15 cellular contexts compared by ENCODE assay signal in genomic region chr20:25453035-25453810, GRCh38. TPM values are rescaled to one million over a fixed set of nuclear protein-coding genes. Genes with fewer than 3 reads are reported as not detected.
DNase-seq lines count a peak whose midpoint lies in the region; ATAC-seq, FAIRE-seq and TF ChIP-seq lines count a peak whose summit lies in the region.
"Had no signal": no experiment of that assay in that cellular context is flagged by ENCODE, and none has a peak within 500 bp of the region (broad histone marks: within the 10 kb centered on the region; RNA-seq: fewer than 3 reads in every experiment).

No MANE protein-coding gene starts in this region.

- FAIRE-seq in astrocyte (lab: Jason Lieb, UNC): no peak
- FAIRE-seq: TTC549 had no signal

- H4K20me1 ChIP-seq in astrocyte (ENCODE audit: insufficient read depth, low read length): no peaks in the 10 kb centered on the region

- H3K9ac ChIP-seq in astrocyte (ENCODE audit: low read length): no peak overlapping the region

- no peaks in the 10 kb centered on the region for H3K4me1 ChIP-seq in astrocyte (ENCODE audit: insufficient read depth, low read length)

- no peaks in the 10 kb centered on the region for H3K9me3 ChIP-seq in astrocyte (ENCODE audit: insufficient read depth, low read depth, low read length)
- H3K9me3 ChIP-seq in T-helper 17 cell (ENCODE audit: control insufficient read depth, low read length, poor library complexity, severe bottlenecking): no peaks in the 10 kb centered on the region

- no peak overlapping the region for H3K27ac Mint-ChIP-seq in astrocyte (ENCODE audit: unreplicated experiment)
- no peak overlapping the region for H3K27ac Mint-ChIP-seq in stimulated activated naive B cell treated with anti-CD40 and anti-IgM and Interleukin-4, amounts not matched to agents 10 μg/mL and 1 μg/mL and 100 μg/mL, for 72 hours
- no peak overlapping the region for H3K27ac Mint-ChIP-seq in T-helper 17 cell
- H3K27ac Mint-ChIP-seq: dendritic cell treated with granulocyte-macrophage colony-stimulating factor and Interleukin-4, amounts not matched to agents 40 ng/mL and 50 ng/mL, for 4 days; naive thymus-derived CD4-positive, alpha-beta T cell had no signal

- no peak overlapping the region for H3K4me3 Mint-ChIP-seq in astrocyte (ENCODE audit: unreplicated experiment)
- H3K4me3 Mint-ChIP-seq in stimulated activated naive B cell treated with anti-CD40 and anti-IgM and Interleukin-4, amounts not matched to agents 10 μg/mL and 1 μg/mL and 100 μg/mL, for 72 hours: no peak overlapping the region
- H3K4me3 Mint-ChIP-seq in T-helper 17 cell: no peak overlapping the region
- H3K4me3 Mint-ChIP-seq: dendritic cell treated with granulocyte-macrophage colony-stimulating factor and Interleukin-4, amounts not matched to agents 40 ng/mL and 50 ng/mL, for 4 days; naive thymus-derived CD4-positive, alpha-beta T cell had no signal

- H3K79me2 ChIP-seq in astrocyte (ENCODE audit: insufficient read depth, low read length): no peaks in the 10 kb centered on the region

- peak; percentile 39 for DNase-seq in ELF-1 (ENCODE audit: low read depth, low spot score)
- peak; percentile 92 for DNase-seq in M059J (ENCODE audit: low read depth)
- DNase-seq in astrocyte (ENCODE audit: low read depth): peak; percentile 20
- DNase-seq in mesenteric fat pad (ENCODE audit: low spot score): peak; percentile 55
- no peak for DNase-seq in stimulated activated naive B cell treated with anti-CD40 and anti-IgM and Interleukin-4, amounts not matched to agents 10 μg/mL and 1 μg/mL and 100 μg/mL, for 72 hours
- no peak for DNase-seq in NCI-H2107 (lab: John Stamatoyannopoulos, UW)
- DNase-seq in T-helper 17 cell: no peak
- DNase-seq: activated T-cell treated with anti-CD3 and anti-CD28 coated beads, Interleukin-2, amount 50 U/mL, for 48 hours; GF-D8; naive thymus-derived CD4-positive, alpha-beta T cell; NCI-H510A had no signal

- ATAC-seq in stimulated activated naive B cell treated with anti-CD40 and anti-IgM and Interleukin-4, amounts not matched to agents 10 μg/mL and 1 μg/mL and 100 μg/mL, for 72 hours (replicated peaks): no peak
- ATAC-seq in HG02798 (IDR thresholded peaks at IDR 0.05; ENCODE audit: poor library complexity, unreplicated experiment) (no peak), T-helper 17 cell (no peak)
- ATAC-seq: naive thymus-derived CD4-positive, alpha-beta T cell had no signal

- H3K27ac ChIP-seq in astrocyte (ENCODE audit: low read depth, low read length): no peak overlapping the region
- H3K27ac ChIP-seq: HL-60 had no signal

- H2AFZ ChIP-seq in astrocyte (ENCODE audit: low read depth, low read length): no peak overlapping the region

- H3K4me3 ChIP-seq in astrocyte (ENCODE audit: insufficient read depth, low read depth, low read length): no peak overlapping the region

- H3K36me3 Mint-ChIP-seq in astrocyte (ENCODE audit: low read depth, unreplicated experiment) (peaks cover 15% of the 10 kb centered on the region), T-helper 17 cell (ENCODE audit: low read depth) (no peaks in the 10 kb centered on the region)
- H3K36me3 Mint-ChIP-seq in stimulated activated naive B cell treated with anti-CD40 and anti-IgM and Interleukin-4, amounts not matched to agents 10 μg/mL and 1 μg/mL and 100 μg/mL, for 72 hours: peaks cover 9 to 14% of the 10 kb centered on the region in 2 donors

- TF ChIP-seq CTCF in astrocyte (IDR thresholded peaks at IDR 0.05; ENCODE audit: insufficient read depth, low read depth, low read length): no peak

- no peaks in the 10 kb centered on the region for H3K27me3 ChIP-seq in astrocyte (ENCODE audit: insufficient read depth, low read length)

- H3K36me3 ChIP-seq in astrocyte (ENCODE audit: insufficient read depth, low read length): peaks cover 3% of the 10 kb centered on the region

- H3K9me3 Mint-ChIP-seq in astrocyte (ENCODE audit: unreplicated experiment): no peaks in the 10 kb centered on the region
- no peaks in the 10 kb centered on the region for H3K9me3 Mint-ChIP-seq in stimulated activated naive B cell treated with anti-CD40 and anti-IgM and Interleukin-4, amounts not matched to agents 10 μg/mL and 1 μg/mL and 100 μg/mL, for 72 hours
- H3K9me3 Mint-ChIP-seq: dendritic cell treated with granulocyte-macrophage colony-stimulating factor and Interleukin-4, amounts not matched to agents 40 ng/mL and 50 ng/mL, for 4 days had no signal

- H3K4me2 ChIP-seq in astrocyte (ENCODE audit: low read length): no peak overlapping the region

- H3K4me1 Mint-ChIP-seq in astrocyte (ENCODE audit: low read depth, unreplicated experiment): no peaks in the 10 kb centered on the region
- no peaks in the 10 kb centered on the region for H3K4me1 Mint-ChIP-seq in stimulated activated naive B cell treated with anti-CD40 and anti-IgM and Interleukin-4, amounts not matched to agents 10 μg/mL and 1 μg/mL and 100 μg/mL, for 72 hours
- peaks cover 2% of the 10 kb centered on the region for H3K4me1 Mint-ChIP-seq in T-helper 17 cell

- H3K27me3 Mint-ChIP-seq in astrocyte (ENCODE audit: low read depth, unreplicated experiment) (no peaks in the 10 kb centered on the region), T-helper 17 cell (no peaks in the 10 kb centered on the region)
- no peaks in the 10 kb centered on the region for H3K27me3 Mint-ChIP-seq in stimulated activated naive B cell treated with anti-CD40 and anti-IgM and Interleukin-4, amounts not matched to agents 10 μg/mL and 1 μg/mL and 100 μg/mL, for 72 hours
- H3K27me3 Mint-ChIP-seq: dendritic cell treated with granulocyte-macrophage colony-stimulating factor and Interleukin-4, amounts not matched to agents 40 ng/mL and 50 ng/mL, for 4 days; naive thymus-derived CD4-positive, alpha-beta T cell had no signal

RNA-seq across cellular contexts. Expression of gene GINS1, which starts 45.8 kb away (rescaled TPM):
- total RNA-seq in M059J (2014; rRNA removed; shearing (Covaris generic)): 31.5 and 41.3 TPM in 2 replicates
- total RNA-seq in astrocyte: 5.0 and 6.6 TPM in 2 replicates
- 0.58 TPM for total RNA-seq in mesenteric fat pad
- under 1 TPM; 0.39 to 0.80 TPM for total RNA-seq in T-helper 17 cell

Comparison
In these comparisons a context has a peak if more than half of its experiments do, and no peak if none do; other contexts are left out.
1. DNase-seq: peak in ELF-1 (single experiment), M059J (single experiment), astrocyte (single experiment) and mesenteric fat pad (single experiment); none in stimulated activated naive B cell treated with anti-CD40 and anti-IgM and Interleukin-4, amounts not matched to agents 10 μg/mL and 1 μg/mL and 100 μg/mL, for 72 hours (single experiment), NCI-H2107 (single experiment) and T-helper 17 cell (0 of 3).